Comparison of ENCODE assay signal across 19 cellular contexts in the genomic region with DNA sequence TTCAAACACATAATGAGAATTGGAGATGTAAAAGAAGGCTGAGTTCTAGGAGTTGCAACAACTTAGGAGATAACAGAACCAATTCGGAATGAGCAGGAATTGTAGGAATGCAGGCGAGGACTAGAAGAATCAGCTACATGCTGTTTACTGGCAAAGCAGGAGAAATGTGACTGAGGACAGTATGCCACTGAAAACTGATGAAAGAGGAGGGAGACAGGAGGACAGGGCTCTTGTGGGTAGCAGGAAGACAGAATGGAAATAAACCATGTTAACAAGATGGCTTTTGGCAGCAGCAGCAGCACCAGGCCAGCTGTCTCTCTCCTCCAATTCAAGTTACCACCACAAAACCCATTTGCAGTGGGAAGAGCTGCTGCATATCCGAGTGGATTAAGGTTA.
DNase-seq lines count a peak whose midpoint lies in the region; TF ChIP-seq lines count a peak whose summit lies in the region.
"Had no signal": no experiment of that assay in that cellular context is flagged by ENCODE, and none has a peak within 500 bp of the region (broad histone marks: within the 10 kb centered on the region; RNA-seq: fewer than 3 reads in every experiment).

No MANE protein-coding gene starts in this region.

- peaks cover 64% of the 10 kb centered on the region for H3K36me3 ChIP-seq in SJCRH30
- peaks cover 18 to 20% of the 10 kb centered on the region in 2 donors for H3K36me3 ChIP-seq in stomach smooth muscle (ENCODE audit: control insufficient read depth in 2 of 2, insufficient read depth in 2 of 2, low read length in 2 of 2)
- H3K36me3 ChIP-seq in breast epithelium: no peaks in the 10 kb centered on the region
- H3K36me3 ChIP-seq in A673 (ENCODE audit: insufficient read depth, low read length, poor library complexity, severe bottlenecking): no peaks in the 10 kb centered on the region

- TF ChIP-seq CTCF in glutamatergic neuron (IDR thresholded peaks at IDR 0.05; ENCODE audit: partially characterized antibody, unreplicated experiment) (no peak), breast epithelium (IDR thresholded peaks at IDR 0.05) (no peak), A673 (conservative IDR thresholded peaks at IDR 0.05; ENCODE audit: low read depth, low read length) (no peak)

- H3K36me3 Mint-ChIP-seq in glutamatergic neuron (ENCODE audit: unreplicated experiment): no peaks in the 10 kb centered on the region
- H3K36me3 Mint-ChIP-seq: CD14-positive monocyte, mesothelial cell of epicardium had no signal

- H3K27ac ChIP-seq in SJCRH30: no peak overlapping the region
- H3K27ac ChIP-seq in stomach smooth muscle (ENCODE audit: low read length): peak overlapping the region; percentile 2
- no peak overlapping the region for H3K27ac ChIP-seq in breast epithelium
- H3K27ac ChIP-seq in A673 (ENCODE audit: low read depth, low read length, poor library complexity, severe bottlenecking): no peak overlapping the region
- H3K27ac ChIP-seq: 22Rv1, adrenal gland, psoas muscle, upper lobe of left lung, WERI-Rb-1 had no signal

- no peaks in the 10 kb centered on the region for H3K27me3 Mint-ChIP-seq in glutamatergic neuron (ENCODE audit: unreplicated experiment)
- H3K27me3 Mint-ChIP-seq: activated naive CD4-positive, alpha-beta T cell treated with anti-CD3 and anti-CD28 coated beads, Interleukin-2, amount 10 ng/mL, durations not matched to agents 7 days and 5 days; naive thymus-derived CD4-positive, alpha-beta T cell had no signal

- CTCF ChIA-PET in A673 (lab: Charles Lee): interaction anchor here (1.0 kb wide), 2 partner anchors 170 to 398 kb away, joined by 4 to 5 read pairs; no protein-coding TSS in a partner anchor

- H3K4me1 Mint-ChIP-seq in glutamatergic neuron (ENCODE audit: low read depth, unreplicated experiment): peaks cover 4% of the 10 kb centered on the region
- H3K4me1 Mint-ChIP-seq: activated naive CD4-positive, alpha-beta T cell treated with anti-CD3 and anti-CD28 coated beads, Interleukin-2, amount 10 ng/mL, durations not matched to agents 7 days and 5 days; CD14-positive monocyte had no signal

- no peak for TF ChIP-seq POLR2A in breast epithelium (IDR thresholded peaks at IDR 0.05)

- H3K9me3 Mint-ChIP-seq in glutamatergic neuron (ENCODE audit: unreplicated experiment): no peaks in the 10 kb centered on the region
- H3K9me3 Mint-ChIP-seq: activated naive CD4-positive, alpha-beta T cell treated with anti-CD3 and anti-CD28 coated beads, Interleukin-2, amount 10 ng/mL, durations not matched to agents 7 days and 5 days; GM23338; mesothelial cell of epicardium; naive thymus-derived CD4-positive, alpha-beta T cell had no signal

- H3K27ac Mint-ChIP-seq in glutamatergic neuron (ENCODE audit: unreplicated experiment): peak overlapping the region; percentile 59
- H3K27ac Mint-ChIP-seq: activated CD8-positive, alpha-beta T cell treated with anti-CD3 and anti-CD28 coated beads, Interleukin-2, amount 10 ng/mL, durations not matched to agents 7 days and 5 days; activated naive CD4-positive, alpha-beta T cell treated with anti-CD3 and anti-CD28 coated beads, Interleukin-2, amount 10 ng/mL, durations not matched to agents 7 days and 5 days; GM23338; mesothelial cell of epicardium had no signal

- H3K27me3 ChIP-seq in SJCRH30: no peaks in the 10 kb centered on the region
- no peaks in the 10 kb centered on the region for H3K27me3 ChIP-seq in stomach smooth muscle (ENCODE audit: control insufficient read depth in 1 of 2, insufficient read depth in 2 of 2, low read length in 2 of 2)
- H3K27me3 ChIP-seq in breast epithelium: no peaks in the 10 kb centered on the region
- no peaks in the 10 kb centered on the region for H3K27me3 ChIP-seq in A673 (replicated peaks; ENCODE audit: insufficient read depth, low read depth, low read length, poor library complexity)
- H3K27me3 ChIP-seq: adrenal gland, upper lobe of left lung had no signal

- no peak overlapping the region for H3K9ac ChIP-seq in stomach smooth muscle (ENCODE audit: low read length in 2 of 2)

- no peak overlapping the region for H3K4me3 Mint-ChIP-seq in glutamatergic neuron (ENCODE audit: unreplicated experiment)
- H3K4me3 Mint-ChIP-seq: activated CD8-positive, alpha-beta T cell treated with anti-CD3 and anti-CD28 coated beads, Interleukin-2, amount 10 ng/mL, durations not matched to agents 7 days and 5 days; activated naive CD4-positive, alpha-beta T cell treated with anti-CD3 and anti-CD28 coated beads, Interleukin-2, amount 10 ng/mL, durations not matched to agents 7 days and 5 days; GM23338; mesothelial cell of epicardium; naive thymus-derived CD4-positive, alpha-beta T cell had no signal

- H3K4me3 ChIP-seq in SJCRH30 (no peak overlapping the region), stomach smooth muscle (ENCODE audit: low read length in 2 of 2) (no peak overlapping the region), breast epithelium (no peak overlapping the region), A673 (ENCODE audit: low read depth, low read length, poor library complexity, severe bottlenecking) (no peak overlapping the region)
- H3K4me3 ChIP-seq: adrenal gland, GM23338, psoas muscle, upper lobe of left lung had no signal

- no TSS peak for BruUV-seq in A673 (replicated peaks; lab: Mats Ljungman, UMichigan)

- DNase-seq in DMS 273 (lab: John Stamatoyannopoulos, UW; ENCODE audit: unreplicated experiment): peak; percentile 47
- no peak for DNase-seq in DMS 273 treated with DMSO at 0.1 percent for 48 hours (lab: John Stamatoyannopoulos, UW)
- peak; percentile 17 to 39 for DNase-seq in SJCRH30
- DNase-seq in glutamatergic neuron: no peak
- no peak for DNase-seq in breast epithelium (ENCODE audit: low spot score in 2 of 2)
- DNase-seq in A673 (ENCODE audit: low spot score): no peak
- DNase-seq in NOMO-1 (lab: John Stamatoyannopoulos, UW; ENCODE audit: unreplicated experiment in 2 of 2): no peak

- POLR2A ChIA-PET in A673 (lab: Charles Lee; ENCODE audit: low non-redundant PET): no interaction called here

- H3K9me3 ChIP-seq in SJCRH30 (replicated peaks) (no peaks in the 10 kb centered on the region), stomach smooth muscle (ENCODE audit: control insufficient read depth in 2 of 2, low read length in 2 of 2) (no peaks in the 10 kb centered on the region), breast epithelium (no peaks in the 10 kb centered on the region), A673 (ENCODE audit: low read depth, low read length, poor library complexity, severe bottlenecking) (no peaks in the 10 kb centered on the region)
- H3K9me3 ChIP-seq: adrenal gland, psoas muscle, upper lobe of left lung had no signal

- H3K4me1 ChIP-seq in SJCRH30 (peaks cover 4% of the 10 kb centered on the region; the same call in 1 of the 2 replicates), stomach smooth muscle (ENCODE audit: control insufficient read depth, insufficient read depth, low read length) (peaks cover 2% of the 10 kb centered on the region), breast epithelium (no peaks in the 10 kb centered on the region), A673 (ENCODE audit: insufficient read depth, low read length, poor library complexity, severe bottlenecking) (peaks cover 8% of the 10 kb centered on the region)
- H3K4me1 ChIP-seq: adrenal gland, psoas muscle had no signal

- intact Hi-C loops in breast epithelium (cut with DNase I; ENCODE audit: low total_unique reads) (no loop called here), A673 (cut with micrococcal nuclease; ENCODE audit: unreplicated experiment) (loop anchor here (1.0 to 10.0 kb wide), 6 partner anchors 171 to 986 kb away; no protein-coding TSS in a partner anchor)

Comparison
In these comparisons a context has a peak if more than half of its experiments do, and no peak if none do; other contexts are left out.
1. DNase-seq: peak in DMS 273 (single experiment) and SJCRH30 (2 of 2); none in DMS 273 treated with DMSO at 0.1 percent for 48 hours (single experiment), glutamatergic neuron (single experiment), breast epithelium (0 of 2), A673 (single experiment) and NOMO-1 (0 of 2).